Comparison of ENCODE assay signal across 1 cellular context in genomic region chr17:78709688-78710290, GRCh38.
TF ChIP-seq lines count a peak whose summit lies in the region.

No MANE protein-coding gene starts in this region.

TF ChIP-seq in GM12878, 131 proteins besides CTCF, POLR2A, EP300 and RAD21 (continued from another document):
- 0 out of 2 replicates have a peak, but pooled peaks have one; percentile 8 for TF ChIP-seq ZBED1 (IDR thresholded peaks at IDR 0.05; ENCODE audit: borderline replicate concordance)
TF ChIP-seq in GM12878: peak in this region for 5.
